ENCODE assay signal across 20 cellular contexts in the genomic region with DNA sequence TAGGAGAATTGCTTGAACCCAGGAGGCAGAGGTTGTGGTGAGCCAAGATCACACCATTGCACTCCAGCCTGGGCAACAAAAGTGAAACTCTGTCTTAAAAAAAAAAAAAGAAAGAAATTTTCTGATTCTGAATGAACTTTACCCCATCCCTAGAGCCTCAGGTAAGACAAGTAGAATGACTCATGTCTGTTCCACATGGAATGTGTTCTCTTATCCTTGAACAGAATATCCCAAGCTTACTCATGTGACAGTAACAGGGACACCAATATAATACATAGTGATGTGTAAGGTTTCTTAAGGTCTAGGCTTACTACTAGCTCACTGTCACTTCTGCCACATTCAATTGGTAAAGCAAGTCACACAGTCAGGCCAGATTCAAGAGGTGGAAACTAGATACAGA.
DNase-seq lines count a peak whose midpoint lies in the region; ATAC-seq and TF ChIP-seq lines count a peak whose summit lies in the region.
"Had no signal": no experiment of that assay in that cellular context is flagged by ENCODE, and none has a peak within 500 bp of the region (broad histone marks: within the 10 kb centered on the region; RNA-seq: fewer than 3 reads in every experiment).

No MANE protein-coding gene starts in this region.

- H3K36me3 ChIP-seq in PC-3 (ENCODE audit: low read depth, low read length): no peaks in the 10 kb centered on the region
- H3K36me3 ChIP-seq: BE2C; BLaER1 treated with 17β-estradiol and CSF1 and Interleukin-3, amounts not matched to agents 10 nM and 100 nM had no signal

- H3K4me3 ChIP-seq in PC-3 (ENCODE audit: low read length): no peak overlapping the region
- H3K4me3 ChIP-seq: A549; BLaER1 treated with 17β-estradiol and CSF1 and Interleukin-3, amounts not matched to agents 10 nM and 100 nM; GM23338 had no signal

- CTCF ChIA-PET in PC-3 (lab: Charles Lee): no interaction called here

- no TSS peak for BruUV-seq in PC-3 (replicated peaks; lab: Mats Ljungman, UMichigan)

- H3K27ac ChIP-seq in PC-3 (ENCODE audit: low read length): no peak overlapping the region
- H3K27ac ChIP-seq: A549; BLaER1 treated with 17β-estradiol and CSF1 and Interleukin-3, amounts not matched to agents 10 nM and 100 nM had no signal

- no peaks in the 10 kb centered on the region for H3K79me2 ChIP-seq in PC-3 (ENCODE audit: low read length)

- H3K4me2 ChIP-seq in PC-3 (ENCODE audit: low read length): no peak overlapping the region
- H3K4me2 ChIP-seq: A549; BLaER1 treated with 17β-estradiol and CSF1 and Interleukin-3, amounts not matched to agents 10 nM and 100 nM; GM23338 had no signal

- DNase-seq in LoVo (ENCODE audit: low spot score): peak; percentile 41
- DNase-seq in PC-3: peak; percentile 52
- DNase-seq in kidney tubule cell (ENCODE audit: low spot score): peak; percentile 69
- peak; percentile 33 for DNase-seq in renal cortical epithelial cell (ENCODE audit: low read depth)
- no peak for DNase-seq in activated CD8-positive, alpha-beta memory T cell treated with anti-CD3 and anti-CD28 coated beads, Interleukin-2, amount 50 U/mL, for 4 hours
- no peak for DNase-seq in germinal center (ENCODE audit: low spot score)
- DNase-seq: 8988T; ACHN; AML-193; BE2C; CD4-positive, alpha-beta T cell; CD8-positive, alpha-beta memory T cell; DMS 273 treated with DMSO at 0.1 percent for 48 hours; DND-41; H9 had no signal

- no peaks in the 10 kb centered on the region for H3F3A ChIP-seq in PC-3 (ENCODE audit: low read length, unreplicated experiment)

- no peaks in the 10 kb centered on the region for H4K20me1 ChIP-seq in PC-3 (ENCODE audit: low read length)
- H4K20me1 ChIP-seq: BLaER1 treated with 17β-estradiol and CSF1 and Interleukin-3, amounts not matched to agents 10 nM and 100 nM had no signal

- H3K9me3 ChIP-seq in PC-3 (ENCODE audit: low read length): no peaks in the 10 kb centered on the region; the same call in 1 of the 2 replicates
- H3K9me3 ChIP-seq: BE2C had no signal

- H3K9me2 ChIP-seq in PC-3 (replicated peaks; ENCODE audit: low read length): no peaks in the 10 kb centered on the region

- POLR2A ChIA-PET in PC-3 (lab: Charles Lee; ENCODE audit: unreplicated experiment): no interaction called here

- no peak for TF ChIP-seq CTCF in PC-3 (conservative IDR thresholded peaks at IDR 0.05; ENCODE audit: low read depth, low read length)

- intact Hi-C loops in PC-3 (cut with micrococcal nuclease): no loop called here

- H2AFZ ChIP-seq in PC-3 (ENCODE audit: low read length): no peak overlapping the region
- H2AFZ ChIP-seq: GM23338 had no signal

- H3K4me1 ChIP-seq in PC-3 (ENCODE audit: insufficient read depth, low read length): no peaks in the 10 kb centered on the region
- H3K4me1 ChIP-seq: A549, BE2C had no signal

- H3K9ac ChIP-seq in PC-3 (ENCODE audit: low read length): no peak overlapping the region
- H3K9ac ChIP-seq: BLaER1 treated with 17β-estradiol and CSF1 and Interleukin-3, amounts not matched to agents 10 nM and 100 nM had no signal

- no peak for ATAC-seq in PC-3
- no peak for ATAC-seq in GM18517 (IDR thresholded peaks at IDR 0.05; ENCODE audit: unreplicated experiment)
- ATAC-seq: A549, GM23338, HCT116 had no signal

- 0 out of 2 replicates have a peak, but pooled peaks cover 16% of the 10 kb centered on the region for H3K27me3 ChIP-seq in PC-3 (ENCODE audit: low read length)
- H3K27me3 ChIP-seq: BE2C; BLaER1 treated with 17β-estradiol and CSF1 and Interleukin-3, amounts not matched to agents 10 nM and 100 nM had no signal

Comparison
In these comparisons a context has a peak if more than half of its experiments do, and no peak if none do; other contexts are left out.
1. DNase-seq: peak in LoVo (single experiment), PC-3 (single experiment), kidney tubule cell (single experiment) and renal cortical epithelial cell (single experiment); none in activated CD8-positive, alpha-beta memory T cell treated with anti-CD3 and anti-CD28 coated beads, Interleukin-2, amount 50 U/mL, for 4 hours (single experiment) and germinal center (single experiment).